Comparison of ENCODE assay signal across 19 cellular contexts in genomic region chr10:75266945-75267344, GRCh38.
"Had no signal": no experiment of that assay in that cellular context is flagged by ENCODE, and none has a peak within 500 bp of the region (broad histone marks: within the 10 kb centered on the region; RNA-seq: fewer than 3 reads in every experiment).

No MANE protein-coding gene starts in this region.

- H3K36me3 ChIP-seq: right lobe of liver, tibial nerve, upper lobe of right lung, vagina had no signal

- H3K27me3 ChIP-seq: foreskin keratinocyte, hepatocyte, right lobe of liver, testis, tibial nerve, upper lobe of right lung, vagina had no signal

- ATAC-seq: esophagus mucosa, foreskin keratinocyte, left colon, left ventricle myocardium superior, psoas muscle, right lobe of liver, upper lobe of right lung had no signal

- H3K4me1 ChIP-seq: foreskin keratinocyte, psoas muscle, right lobe of liver, testis, upper lobe of right lung had no signal

- DNase-seq: effector memory CD4-positive, alpha-beta T cell; foreskin keratinocyte; left colon; left ventricle myocardium superior; mesendoderm; naive B cell; psoas muscle; retina; right lobe of liver; stimulated activated CD4-positive, alpha-beta T cell treated with anti-CD3 and anti-CD28 coated beads, Interleukin-4, amount 100 ng/mL, for 1 hour; stimulated activated CD8-positive, alpha-beta memory T cell treated with anti-CD3 and anti-CD28 coated beads, Interleukin-4, amount 100 ng/mL, for 48 hours; testis; upper lobe of right lung had no signal

- FAIRE-seq: endometrium had no signal

- H3K4me3 ChIP-seq: hepatocyte, lung, psoas muscle, right lobe of liver, testis, tibial nerve, upper lobe of right lung, vagina had no signal

- H3K9me3 ChIP-seq: psoas muscle, right lobe of liver, testis, tibial nerve, upper lobe of right lung, vagina had no signal

- H3K27ac ChIP-seq: foreskin keratinocyte, hepatocyte, psoas muscle, right lobe of liver, testis, tibial nerve, upper lobe of right lung, vagina had no signal
